Comparison of ENCODE assay signal across 8 cellular contexts in the genomic region with DNA sequence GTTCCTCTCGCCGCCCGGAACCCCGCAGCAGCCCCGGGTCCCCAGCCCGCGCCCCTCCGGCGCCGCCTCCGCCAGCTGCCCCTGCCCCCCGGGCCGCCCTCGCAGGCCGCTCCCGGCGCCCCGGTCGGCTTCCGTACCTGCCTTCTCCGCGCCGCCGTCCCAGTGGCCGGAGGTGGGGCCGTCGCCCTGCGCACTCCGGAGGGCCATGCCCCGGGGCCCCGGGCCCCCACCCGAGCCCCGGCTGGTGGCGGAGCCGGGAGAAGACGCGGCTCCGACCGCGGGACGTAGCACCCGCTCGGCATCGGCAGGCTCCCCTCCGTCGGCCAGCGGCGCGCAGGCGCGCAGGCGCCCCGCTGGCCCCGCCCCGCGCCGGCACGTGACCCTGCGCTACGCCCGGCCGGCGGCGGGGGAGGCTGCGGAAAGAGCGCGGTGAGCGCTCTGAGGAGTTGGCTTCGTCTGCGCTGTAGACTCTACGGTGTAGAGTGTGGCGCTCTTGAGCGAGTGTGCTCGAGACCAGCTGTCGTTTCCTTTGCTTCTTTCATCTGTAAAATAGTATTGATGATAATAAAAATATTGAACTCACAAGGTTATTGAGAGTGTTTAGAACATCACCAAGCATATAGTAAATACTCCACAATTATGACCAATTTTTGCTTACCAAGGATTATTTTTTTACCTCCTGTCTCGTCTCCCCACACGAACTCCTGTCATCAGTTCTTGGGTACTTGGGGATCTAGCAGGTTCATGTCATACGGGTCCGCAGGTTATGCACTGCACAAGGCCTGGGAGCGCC. TPM values are rescaled to one million over a fixed set of nuclear protein-coding genes. Genes with fewer than 3 reads are reported as not detected.
DNase-seq lines count a peak whose midpoint lies in the region; ATAC-seq and TF ChIP-seq lines count a peak whose summit lies in the region.

A gene with protein sequence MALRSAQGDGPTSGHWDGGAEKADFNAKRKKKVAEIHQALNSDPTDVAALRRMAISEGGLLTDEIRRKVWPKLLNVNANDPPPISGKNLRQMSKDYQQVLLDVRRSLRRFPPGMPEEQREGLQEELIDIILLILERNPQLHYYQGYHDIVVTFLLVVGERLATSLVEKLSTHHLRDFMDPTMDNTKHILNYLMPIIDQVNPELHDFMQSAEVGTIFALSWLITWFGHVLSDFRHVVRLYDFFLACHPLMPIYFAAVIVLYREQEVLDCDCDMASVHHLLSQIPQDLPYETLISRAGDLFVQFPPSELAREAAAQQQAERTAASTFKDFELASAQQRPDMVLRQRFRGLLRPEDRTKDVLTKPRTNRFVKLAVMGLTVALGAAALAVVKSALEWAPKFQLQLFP (minus strand): TSS at position 335 of the 793 bp plus-strand sequence. CDS start 128 bp downstream, at position 207.

- H3K4me3 Mint-ChIP-seq in naive thymus-derived CD4-positive, alpha-beta T cell: peak within 1 kb of the TSS; percentile 90 to 100 (median 97)
- peak within 1 kb of the TSS; percentile 81 to 93 for H3K4me3 Mint-ChIP-seq in stimulated activated naive B cell treated with anti-CD40 and anti-IgM and Interleukin-4, amounts not matched to agents 10 μg/mL and 1 μg/mL and 100 μg/mL, for 72 hours

- peak; percentile 99 for ATAC-seq in naive thymus-derived CD4-positive, alpha-beta T cell
- ATAC-seq in stimulated activated naive B cell treated with anti-CD40 and anti-IgM and Interleukin-4, amounts not matched to agents 10 μg/mL and 1 μg/mL and 100 μg/mL, for 72 hours (replicated peaks): peak; percentile 95 to 97

- peak within 1 kb of the TSS; percentile 96 for H3K4me2 ChIP-seq in fibroblast of lung (ENCODE audit: extremely low read depth, insufficient read depth, low read length)

- H3K4me3 ChIP-seq in fibroblast of lung (replicated peaks in 1 of 4; ENCODE audit: control extremely low read depth in 1 of 4, insufficient read depth in 1 of 4, low read depth in 3 of 4, low read length in 4 of 4): peak within 1 kb of the TSS; percentile 60 to 93 (median 86)
- peak within 1 kb of the TSS; percentile 71 for H3K4me3 ChIP-seq in naive thymus-derived CD4-positive, alpha-beta T cell (ENCODE audit: low read length)

- H3K4me1 ChIP-seq in fibroblast of lung (ENCODE audit: control insufficient read depth, extremely low read depth, insufficient read depth, low read length): peaks cover 8% of the 10 kb centered on the region
- peaks cover 26 to 33% of the 10 kb centered on the region in 2 donors for H3K4me1 ChIP-seq in naive thymus-derived CD4-positive, alpha-beta T cell (ENCODE audit: control insufficient read depth in 2 of 2, insufficient read depth in 2 of 2, low read length in 2 of 2)

- peaks cover 0 to 4% (median 0%) of the 10 kb centered on the region in 11 donors for H3K9me3 Mint-ChIP-seq in naive thymus-derived CD4-positive, alpha-beta T cell
- no peaks in the 10 kb centered on the region for H3K9me3 Mint-ChIP-seq in stimulated activated naive B cell treated with anti-CD40 and anti-IgM and Interleukin-4, amounts not matched to agents 10 μg/mL and 1 μg/mL and 100 μg/mL, for 72 hours

- POLR2A ChIA-PET in naive thymus-derived CD4-positive, alpha-beta T cell (lab: Charles Lee): interaction anchor here (0.9 to 2.3 kb wide), 5 partner anchors 12 to 81 kb away, joined by 3 to 16 read pairs (median 5); a partner anchor contains a TSS

- H3K27ac Mint-ChIP-seq in naive thymus-derived CD4-positive, alpha-beta T cell: peak within 1 kb of the TSS; percentile 90 to 98 (median 95)
- peak within 1 kb of the TSS; percentile 90 for H3K27ac Mint-ChIP-seq in stimulated activated naive B cell treated with anti-CD40 and anti-IgM and Interleukin-4, amounts not matched to agents 10 μg/mL and 1 μg/mL and 100 μg/mL, for 72 hours

- peaks cover 2% of the 10 kb centered on the region for H4K20me1 ChIP-seq in fibroblast of lung (ENCODE audit: control insufficient read depth, extremely low read depth, insufficient read depth, low read length)

- H3K36me3 ChIP-seq in fibroblast of lung (ENCODE audit: control insufficient read depth, insufficient read depth, low read length): no peaks in the 10 kb centered on the region
- peaks cover 0 to 4% (median 0%) of the 10 kb centered on the region in 3 experiments for H3K36me3 ChIP-seq in naive thymus-derived CD4-positive, alpha-beta T cell (ENCODE audit: control insufficient read depth in 2 of 3, insufficient read depth in 3 of 3, low read length in 3 of 3)

- TF ChIP-seq CTCF in fibroblast of lung (conservative IDR thresholded peaks at IDR 0.05 in 1 of 2, IDR thresholded peaks at IDR 0.05 in 1 of 2; ENCODE audit: low read depth in 1 of 2, low read length in 2 of 2): peak in 1 of 2 donors; percentile 14

- H3K4me1 Mint-ChIP-seq in naive thymus-derived CD4-positive, alpha-beta T cell: peaks cover 31 to 55% (median 49%) of the 10 kb centered on the region in 7 donors
- peaks cover 18 to 40% of the 10 kb centered on the region in 2 donors for H3K4me1 Mint-ChIP-seq in stimulated activated naive B cell treated with anti-CD40 and anti-IgM and Interleukin-4, amounts not matched to agents 10 μg/mL and 1 μg/mL and 100 μg/mL, for 72 hours

- peak within 1 kb of the TSS; percentile 96 for H2AFZ ChIP-seq in fibroblast of lung (ENCODE audit: low read length)

- peak; percentile 88 for DNase-seq in EL
- peak; percentile 70 for DNase-seq in GOT3 (lab: John Stamatoyannopoulos, UW)
- DNase-seq in LHCN-M2 (ENCODE audit: low read depth): peak; percentile 84
- DNase-seq in RKO (ENCODE audit: low spot score): peak; percentile 93
- peak; percentile 84 for DNase-seq in activated T-helper 1 cell treated with Interleukin-2 at 50 U/mL for 16 hours (ENCODE audit: low read depth)
- peak; percentile 80 to 85 for DNase-seq in fibroblast of lung (ENCODE audit: low read depth in 2 of 2)
- peak; percentile 81 to 92 (median 89) for DNase-seq in naive thymus-derived CD4-positive, alpha-beta T cell
- peak; percentile 76 for DNase-seq in stimulated activated naive B cell treated with anti-CD40 and anti-IgM and Interleukin-4, amounts not matched to agents 10 μg/mL and 1 μg/mL and 100 μg/mL, for 72 hours

- peaks cover 2 to 7% (median 5%) of the 10 kb centered on the region in 5 donors for H3K36me3 Mint-ChIP-seq in naive thymus-derived CD4-positive, alpha-beta T cell
- peaks cover 0 to 6% of the 10 kb centered on the region in 2 donors for H3K36me3 Mint-ChIP-seq in stimulated activated naive B cell treated with anti-CD40 and anti-IgM and Interleukin-4, amounts not matched to agents 10 μg/mL and 1 μg/mL and 100 μg/mL, for 72 hours

- intact Hi-C loops in naive thymus-derived CD4-positive, alpha-beta T cell (cut with micrococcal nuclease): loop anchor here (1.0 to 5.0 kb wide), 12 partner anchors 17 to 370 kb away; a partner anchor contains a TSS

- peak within 1 kb of the TSS; percentile 89 for H3K9ac ChIP-seq in fibroblast of lung (ENCODE audit: insufficient read depth, low read length)

- CTCF ChIA-PET in naive thymus-derived CD4-positive, alpha-beta T cell (lab: Charles Lee): interaction anchor here (0.6 to 1.3 kb wide), 3 partner anchors 15 to 53 kb away, joined by 3 to 5 read pairs (median 3); no protein-coding TSS in a partner anchor

- H3K27me3 ChIP-seq in fibroblast of lung (ENCODE audit: control insufficient read depth, insufficient read depth, low read length): no peaks in the 10 kb centered on the region
- no peaks in the 10 kb centered on the region for H3K27me3 ChIP-seq in naive thymus-derived CD4-positive, alpha-beta T cell (ENCODE audit: control insufficient read depth in 2 of 2, insufficient read depth in 2 of 2, low read length in 2 of 2)

- peak within 1 kb of the TSS; percentile 87 for H3K27ac ChIP-seq in fibroblast of lung (ENCODE audit: insufficient read depth, low read length)
- H3K27ac ChIP-seq in naive thymus-derived CD4-positive, alpha-beta T cell (ENCODE audit: low read depth, low read length): peak within 1 kb of the TSS; percentile 85

- peaks cover 46% of the 10 kb centered on the region for H3K79me2 ChIP-seq in fibroblast of lung (ENCODE audit: control insufficient read depth, insufficient read depth, low read length)

- no peaks in the 10 kb centered on the region for H3K9me3 ChIP-seq in fibroblast of lung (ENCODE audit: control insufficient read depth, insufficient read depth, low read depth, low read length)
- H3K9me3 ChIP-seq in naive thymus-derived CD4-positive, alpha-beta T cell (ENCODE audit: control insufficient read depth in 2 of 3, low read length in 3 of 3): no peaks in the 10 kb centered on the region

- peaks cover 0 to 2% (median 0%) of the 10 kb centered on the region in 5 donors for H3K27me3 Mint-ChIP-seq in naive thymus-derived CD4-positive, alpha-beta T cell
- H3K27me3 Mint-ChIP-seq in stimulated activated naive B cell treated with anti-CD40 and anti-IgM and Interleukin-4, amounts not matched to agents 10 μg/mL and 1 μg/mL and 100 μg/mL, for 72 hours: peaks cover 3% of the 10 kb centered on the region in 2 donors

RNA-seq across cellular contexts. Expression of the gene that starts here (rescaled TPM):
- 30.0 and 34.6 TPM in 2 replicates for total RNA-seq in LHCN-M2 (2014; rRNA removed)
- 26.7 TPM for polyA plus RNA-seq in LHCN-M2 (2012)
- total RNA-seq in fibroblast of lung: 28.8 and 33.9 TPM in 2 replicates
- polyA plus RNA-seq in fibroblast of lung: 36.8 and 38.3 TPM in 2 replicates
- polyA plus RNA-seq in fibroblast of lung (2012): 26.4 and 32.0 TPM in 2 replicates
- polyA minus RNA-seq in fibroblast of lung (ENCODE audit: low replicate concordance): 85.2 and 108 TPM in 2 replicates
- 10 to 100 TPM; 26.3 to 45.7 (median 35.4) TPM for total RNA-seq in naive thymus-derived CD4-positive, alpha-beta T cell
- 10 to 100 TPM; 19.9 to 24.3 TPM for polyA plus RNA-seq in naive thymus-derived CD4-positive, alpha-beta T cell

Comparison
In these comparisons a context has a peak if more than half of its experiments do, and no peak if none do; other contexts are left out.
1. Peak in every context shown above with its lines: DNase-seq, ATAC-seq, H3K4me3 ChIP-seq and H3K27ac ChIP-seq.